In the genomic region with DNA sequence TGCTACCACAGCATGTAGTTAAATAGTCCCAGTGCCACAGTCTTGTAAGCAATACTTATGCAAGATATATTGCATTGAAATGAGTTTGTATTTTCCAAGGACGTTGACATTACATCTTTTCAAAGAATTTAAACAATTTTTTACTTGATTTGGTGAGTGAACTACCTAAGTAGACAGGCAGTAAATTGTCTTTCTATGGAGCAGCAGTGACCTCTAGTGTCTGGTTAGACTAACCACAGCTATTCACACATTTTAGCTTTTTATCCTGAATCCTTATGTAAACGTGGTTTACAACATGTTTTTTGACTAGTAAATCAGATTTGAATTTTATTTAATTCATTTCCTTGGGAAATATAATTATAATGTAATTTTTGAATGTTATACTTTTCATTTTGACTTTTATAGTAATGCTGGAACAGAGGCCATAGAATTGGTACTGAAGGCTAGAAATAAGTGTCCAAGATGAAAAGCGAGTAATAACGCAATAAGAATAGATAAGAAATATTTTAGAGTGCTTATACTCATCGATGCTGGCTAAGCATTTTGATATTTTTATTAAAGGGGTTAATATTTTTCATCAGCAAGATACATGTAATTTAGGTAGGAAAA, we compare ENCODE assay signal across 8 cellular contexts. TPM values are rescaled to one million over a fixed set of nuclear protein-coding genes. Genes with fewer than 3 reads are reported as not detected.
DNase-seq lines count a peak whose midpoint lies in the region; ATAC-seq, FAIRE-seq and TF ChIP-seq lines count a peak whose summit lies in the region.

No MANE protein-coding gene starts in this region.

- 13 to 21% methylated on average over 4 to 5 of the region's 5 CpGs for WGBS in gastroesophageal sphincter (ENCODE audit: low coverage in 1 of 2), 2 donors

- peak; percentile 34 to 72 (median 58) for TF ChIP-seq CTCF in gastroesophageal sphincter (IDR thresholded peaks at IDR 0.05)

- peak; percentile 3 for DNase-seq in activated CD4-positive, alpha-beta T cell treated with anti-CD3 and anti-CD28 coated beads for 36 hours
- DNase-seq in activated CD4-positive, alpha-beta T cell treated with anti-CD3 and anti-CD28 coated beads, Interleukin-2, amount 50 U/mL, for 48 hours: no peak
- DNase-seq in H54 (ENCODE audit: insufficient read length, low spot score) (peak; percentile 23), LoVo (ENCODE audit: low spot score) (peak; percentile 58), T1000 (lab: John Stamatoyannopoulos, UW) (peak; percentile 5), skeletal muscle cell (ENCODE audit: low read depth) (peak; percentile 27), mucosa of gallbladder (ENCODE audit: low spot score) (no peak)

- TF ChIP-seq POLR2A in H54 (IDR thresholded peaks at IDR 0.05; ENCODE audit: low read depth, low read length) (no peak), gastroesophageal sphincter (IDR thresholded peaks at IDR 0.05) (no peak)

- ATAC-seq in activated CD4-positive, alpha-beta T cell treated with anti-CD3 and anti-CD28 coated beads for 36 hours: no peak
- no peak for ATAC-seq in gastroesophageal sphincter

- no peaks in the 10 kb centered on the region for H3K9me3 ChIP-seq in gastroesophageal sphincter

- H3K4me1 Mint-ChIP-seq in activated CD4-positive, alpha-beta T cell treated with anti-CD3 and anti-CD28 coated beads for 36 hours: no peaks in the 10 kb centered on the region

- POLR2A ChIA-PET in activated CD4-positive, alpha-beta T cell treated with anti-CD3 and anti-CD28 coated beads for 36 hours (lab: Charles Lee): no interaction called here

- no peak overlapping the region for H3K27ac ChIP-seq in gastroesophageal sphincter

- no peaks in the 10 kb centered on the region for H3K9me3 Mint-ChIP-seq in activated CD4-positive, alpha-beta T cell treated with anti-CD3 and anti-CD28 coated beads for 36 hours (ENCODE audit: low read depth)

- FAIRE-seq in H54 (lab: Jason Lieb, UNC): peak; percentile 88

- intact Hi-C loops in activated CD4-positive, alpha-beta T cell treated with anti-CD3 and anti-CD28 coated beads for 36 hours (cut with DNase I, micrococcal nuclease): loop anchor here in 1 of 2 experiments (5.0 kb wide), 2 partner anchors 749 to 851 kb away; no protein-coding TSS in a partner anchor

- H3K36me3 Mint-ChIP-seq in activated CD4-positive, alpha-beta T cell treated with anti-CD3 and anti-CD28 coated beads for 36 hours (ENCODE audit: low read depth): no peaks in the 10 kb centered on the region

- no peak overlapping the region for H3K27ac Mint-ChIP-seq in activated CD4-positive, alpha-beta T cell treated with anti-CD3 and anti-CD28 coated beads for 36 hours

- H3K4me3 ChIP-seq in gastroesophageal sphincter (no peak overlapping the region), skeletal muscle cell (ENCODE audit: low read depth, low read length) (no peak overlapping the region)

- H3K27me3 Mint-ChIP-seq in activated CD4-positive, alpha-beta T cell treated with anti-CD3 and anti-CD28 coated beads for 36 hours: peaks cover 32% of the 10 kb centered on the region

- H3K27me3 ChIP-seq in gastroesophageal sphincter: peaks cover 43% of the 10 kb centered on the region

- no peaks in the 10 kb centered on the region for H3K36me3 ChIP-seq in gastroesophageal sphincter

- no peak for TF ChIP-seq EP300 in gastroesophageal sphincter (IDR thresholded peaks at IDR 0.05)

- no peak overlapping the region for H3K4me3 Mint-ChIP-seq in activated CD4-positive, alpha-beta T cell treated with anti-CD3 and anti-CD28 coated beads for 36 hours

- H3K4me1 ChIP-seq in gastroesophageal sphincter: peaks cover 0 to 4% (median under 1%) of the 10 kb centered on the region in 3 donors

- CTCF ChIA-PET in activated CD4-positive, alpha-beta T cell treated with anti-CD3 and anti-CD28 coated beads for 36 hours (lab: Charles Lee): interaction anchor here (0.7 to 1.2 kb wide), 6 partner anchors 9 to 557 kb away, joined by 3 to 6 read pairs (median 3); no protein-coding TSS in a partner anchor

RNA-seq across cellular contexts. Expression of a gene that starts 5.6 kb away (rescaled TPM):
- total RNA-seq in activated CD4-positive, alpha-beta T cell treated with anti-CD3 and anti-CD28 coated beads for 36 hours: not detected
- total RNA-seq in gastroesophageal sphincter (under 1 TPM in 3 of 4 donors, not detected in 1; 0.16 to 0.35 (median 0.20) TPM), mucosa of gallbladder (not detected)

Comparison
In these comparisons a context has a peak if more than half of its experiments do, and no peak if none do; other contexts are left out.
1. DNase-seq: peak in activated CD4-positive, alpha-beta T cell treated with anti-CD3 and anti-CD28 coated beads for 36 hours (single experiment), H54 (single experiment), LoVo (single experiment), T1000 (single experiment) and skeletal muscle cell (single experiment); none in activated CD4-positive, alpha-beta T cell treated with anti-CD3 and anti-CD28 coated beads, Interleukin-2, amount 50 U/mL, for 48 hours (0 of 2) and mucosa of gallbladder (single experiment).